In genomic region chr19:13588953-13589833, GRCh38 we compare ENCODE assay signal across 9 cellular contexts.
DNase-seq lines count a peak whose midpoint lies in the region; ATAC-seq and TF ChIP-seq lines count a peak whose summit lies in the region.
"Had no signal": no experiment of that assay in that cellular context is flagged by ENCODE, and none has a peak within 500 bp of the region (broad histone marks: within the 10 kb centered on the region; RNA-seq: fewer than 3 reads in every experiment).

No MANE protein-coding gene starts in this region.

- peak overlapping the region; percentile 27 for H3K4me3 ChIP-seq in CD8-positive, alpha-beta memory T cell (ENCODE audit: low read length)
- H3K4me3 ChIP-seq in HL-60 (replicated peaks; ENCODE audit: insufficient read depth, low read length) (no peak overlapping the region), fibroblast of villous mesenchyme (ENCODE audit: low read depth, low read length) (no peak overlapping the region), suprapubic skin (no peak overlapping the region)

- H3K36me3 ChIP-seq in CD8-positive, alpha-beta memory T cell (ENCODE audit: insufficient read depth, low read length): no peaks in the 10 kb centered on the region
- H3K36me3 ChIP-seq in suprapubic skin: no peaks in the 10 kb centered on the region

- H3K27ac ChIP-seq in CD8-positive, alpha-beta memory T cell (ENCODE audit: low read depth, low read length): no peak overlapping the region
- H3K27ac ChIP-seq in HL-60 (replicated peaks): no peak overlapping the region
- no peak overlapping the region for H3K27ac ChIP-seq in suprapubic skin

- TF ChIP-seq CTCF in HL-60 (IDR thresholded peaks at IDR 0.05; ENCODE audit: insufficient read depth, low read length) (peak; percentile 80), fibroblast of villous mesenchyme (IDR thresholded peaks at IDR 0.05; ENCODE audit: insufficient read depth, low read depth, low read length) (peak; percentile 90), suprapubic skin (IDR thresholded peaks at IDR 0.05) (peak; percentile 86 to 97)

- peaks cover 11 to 42% of the 10 kb centered on the region in 2 donors for H3K27me3 Mint-ChIP-seq in CD8-positive, alpha-beta memory T cell
- H3K27me3 Mint-ChIP-seq in activated T-helper 17 cell treated with anti-CD3 and anti-CD28 coated beads, Interleukin-2, amount 50 U/mL, for 72 hours: peaks cover under 1% of the 10 kb centered on the region

- POLR2A ChIA-PET in CD8-positive, alpha-beta memory T cell (lab: Charles Lee): interaction anchor here (1.4 kb wide), 1 partner anchor 311 kb away, joined by 3 read pairs; no protein-coding TSS in a partner anchor

- H3K27ac Mint-ChIP-seq in CD8-positive, alpha-beta memory T cell: peak overlapping the region in 1 of 8 donors; percentile 70
- no peak overlapping the region for H3K27ac Mint-ChIP-seq in activated T-helper 17 cell treated with anti-CD3 and anti-CD28 coated beads, Interleukin-2, amount 50 U/mL, for 72 hours
- H3K27ac Mint-ChIP-seq: activated naive CD8-positive, alpha-beta T cell had no signal

- no peaks in the 10 kb centered on the region for H3K9me3 Mint-ChIP-seq in CD8-positive, alpha-beta memory T cell
- H3K9me3 Mint-ChIP-seq in activated T-helper 17 cell treated with anti-CD3 and anti-CD28 coated beads, Interleukin-2, amount 50 U/mL, for 72 hours: no peaks in the 10 kb centered on the region

- no peaks in the 10 kb centered on the region for H3K9me3 ChIP-seq in CD8-positive, alpha-beta memory T cell (ENCODE audit: low read length)
- H3K9me3 ChIP-seq in suprapubic skin: no peaks in the 10 kb centered on the region

- CTCF ChIA-PET in CD8-positive, alpha-beta memory T cell (lab: Charles Lee): interaction anchor here (0.6 to 4.7 kb wide), 14 partner anchors 9 to 611 kb away, joined by 3 to 39 read pairs (median 4); no protein-coding TSS in a partner anchor

- H3K27me3 ChIP-seq in CD8-positive, alpha-beta memory T cell (ENCODE audit: insufficient read depth, low read length, poor library complexity, severe bottlenecking): no peaks in the 10 kb centered on the region
- H3K27me3 ChIP-seq in HL-60 (ENCODE audit: insufficient read depth, poor library complexity, severe bottlenecking) (no peaks in the 10 kb centered on the region), suprapubic skin (peaks cover 34% of the 10 kb centered on the region)

- no peak for TF ChIP-seq POLR2A in suprapubic skin (IDR thresholded peaks at IDR 0.05)

- peak; percentile 67 to 80 (median 72) for DNase-seq in CD8-positive, alpha-beta memory T cell
- DNase-seq in HL-60 (ENCODE audit: low read depth in 1 of 2, low spot score in 1 of 2): peak; percentile 38 to 62
- DNase-seq in RPMI8226: peak; percentile 82
- peak; percentile 49 for DNase-seq in fibroblast of villous mesenchyme (ENCODE audit: low read depth)
- DNase-seq in occipital lobe (lab: John Stamatoyannopoulos, UW): peak; percentile 23
- DNase-seq in suprapubic skin (ENCODE audit: low spot score in 2 of 2): peak; percentile 70 to 84

- TF ChIP-seq EP300 in suprapubic skin (IDR thresholded peaks at IDR 0.05): no peak

- H3K4me3 Mint-ChIP-seq in CD8-positive, alpha-beta memory T cell: no peak overlapping the region
- no peak overlapping the region for H3K4me3 Mint-ChIP-seq in activated T-helper 17 cell treated with anti-CD3 and anti-CD28 coated beads, Interleukin-2, amount 50 U/mL, for 72 hours
- H3K4me3 Mint-ChIP-seq: activated naive CD8-positive, alpha-beta T cell had no signal

- peak; percentile 95 for ATAC-seq in activated T-helper 17 cell treated with anti-CD3 and anti-CD28 coated beads, Interleukin-2, amount 50 U/mL, for 72 hours (replicated peaks)
- no peak for ATAC-seq in HG02840 (IDR thresholded peaks at IDR 0.05; ENCODE audit: low FRiP score, unreplicated experiment)

- no peaks in the 10 kb centered on the region for H3K36me3 Mint-ChIP-seq in CD8-positive, alpha-beta memory T cell
- H3K36me3 Mint-ChIP-seq in activated T-helper 17 cell treated with anti-CD3 and anti-CD28 coated beads, Interleukin-2, amount 50 U/mL, for 72 hours (ENCODE audit: low read depth): no peaks in the 10 kb centered on the region
- H3K36me3 Mint-ChIP-seq: activated naive CD8-positive, alpha-beta T cell had no signal

- peaks cover 0 to 4% (median 0%) of the 10 kb centered on the region in 3 donors for H3K4me1 Mint-ChIP-seq in CD8-positive, alpha-beta memory T cell
- H3K4me1 Mint-ChIP-seq in activated T-helper 17 cell treated with anti-CD3 and anti-CD28 coated beads, Interleukin-2, amount 50 U/mL, for 72 hours: no peaks in the 10 kb centered on the region

- H3K4me1 ChIP-seq in CD8-positive, alpha-beta memory T cell (ENCODE audit: insufficient read depth, low read length): no peaks in the 10 kb centered on the region
- peaks cover 6% of the 10 kb centered on the region for H3K4me1 ChIP-seq in suprapubic skin

- 35% methylated on average over 24 of the region's 29 CpGs for WGBS in suprapubic skin

Comparison
In these comparisons a context has a peak if more than half of its experiments do, and no peak if none do; other contexts are left out.
1. DNase-seq: peak in every context shown above with its lines; median percentile 82 in RPMI8226; 77 in suprapubic skin; 72 in CD8-positive, alpha-beta memory T cell; 50 in HL-60; 49 in fibroblast of villous mesenchyme; 23 in occipital lobe.